18 cellular contexts compared by ENCODE assay signal in the genomic region with DNA sequence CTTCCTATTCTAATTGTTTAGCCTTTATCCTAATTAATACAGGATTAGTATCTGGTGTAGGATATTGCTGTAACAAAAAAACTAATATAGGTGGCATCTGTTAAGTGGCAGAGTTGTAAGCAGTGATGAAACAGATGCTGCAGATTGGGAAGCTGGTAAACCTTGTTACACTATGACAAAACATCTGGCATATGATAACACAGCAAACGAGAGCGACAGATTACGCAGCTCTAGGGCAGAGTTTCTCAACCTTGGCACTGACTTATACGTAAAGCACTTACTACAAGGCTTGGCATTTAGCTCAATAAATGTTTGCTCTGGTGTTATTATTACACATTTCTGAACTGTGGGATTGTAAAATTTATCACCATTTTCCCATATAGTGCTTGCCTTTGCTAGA.
DNase-seq lines count a peak whose midpoint lies in the region; ATAC-seq and TF ChIP-seq lines count a peak whose summit lies in the region.
"Had no signal": no experiment of that assay in that cellular context is flagged by ENCODE, and none has a peak within 500 bp of the region (broad histone marks: within the 10 kb centered on the region; RNA-seq: fewer than 3 reads in every experiment).

No MANE protein-coding gene starts in this region.

- intact Hi-C loops in mammary epithelial cell (cut with micrococcal nuclease) (no loop called here), mucosa of descending colon (cut with DNase I, micrococcal nuclease) (no loop called here)

- POLR2A ChIA-PET in HEK293T (lab: Yijun Ruan, JAX), result no interaction called here

- dilution Hi-C loops in mammary epithelial cell (cut with HindIII; ENCODE audit: low sequenced_read_pairs), result no loop called here

- no peaks in the 10 kb centered on the region for H3K79me2 ChIP-seq in mammary epithelial cell (ENCODE audit: insufficient read depth, low read length)

- H3K4me2 ChIP-seq in mammary epithelial cell (ENCODE audit: insufficient read depth, low read depth, low read length), result no peak overlapping the region

- ATAC-seq in mucosa of descending colon, result peak; percentile 74
- ATAC-seq: activated CD4-positive, CD25-positive, alpha-beta regulatory T cell treated with anti-CD3 and anti-CD28 coated beads, Interleukin-2, amount 50 U/mL, for 24 hours; activated T-cell treated with anti-CD3 and anti-CD28 coated beads, Interleukin-2, amount 50 U/mL, for 4 hours; psoas muscle had no signal

- H3K27me3 ChIP-seq in MG63, result no peaks in the 10 kb centered on the region
- H3K27me3 ChIP-seq in mammary epithelial cell (ENCODE audit: insufficient read depth, low read length), result no peaks in the 10 kb centered on the region

- no peak overlapping the region for H3K9ac ChIP-seq in mammary epithelial cell (ENCODE audit: insufficient read depth, low read length)

- no peak overlapping the region for H2AFZ ChIP-seq in mammary epithelial cell (ENCODE audit: low read depth, low read length)

- in situ Hi-C loops in mammary epithelial cell (cut with MboI; ENCODE audit: low sequenced_read_pairs in 2 of 2), result no loop called here

- BruUV-seq in mammary epithelial cell (replicated peaks; lab: Mats Ljungman, UMichigan), result no TSS peak

- H4K20me1 ChIP-seq in mammary epithelial cell (ENCODE audit: insufficient read depth, low read length), result no peaks in the 10 kb centered on the region

- H3K36me3 ChIP-seq in MG63 (no peaks in the 10 kb centered on the region), mammary epithelial cell (ENCODE audit: insufficient read depth, low read length) (no peaks in the 10 kb centered on the region), mucosa of descending colon (ENCODE audit: low read depth) (no peaks in the 10 kb centered on the region)

- CTCF ChIA-PET in mammary epithelial cell (lab: Charles Lee; ENCODE audit: low non-redundant PET), result no interaction called here
- CTCF ChIA-PET in HEK293T (lab: Yijun Ruan, JAX), result no interaction called here

- H3K4me1 ChIP-seq in mammary epithelial cell (ENCODE audit: insufficient read depth, low read length), result no peaks in the 10 kb centered on the region
- H3K4me1 ChIP-seq in mucosa of descending colon (ENCODE audit: low read depth), result no peaks in the 10 kb centered on the region

- no peak overlapping the region for H3K27ac ChIP-seq in mammary epithelial cell (ENCODE audit: insufficient read depth, low read depth, low read length)
- H3K27ac ChIP-seq: psoas muscle had no signal

- DNase-seq in CMK (ENCODE audit: low read depth) (peak; percentile 34), MG63 (peak; percentile 19), mammary epithelial cell (peak; percentile 48), mucosa of descending colon (no peak), NCI-H2029 treated with DMSO at 0.1 percent for 48 hours (lab: John Stamatoyannopoulos, UW) (no peak), islet precursor cell (no peak), HEK293T (ENCODE audit: extremely low spot score) (no peak)
- DNase-seq in effector CD4-positive, alpha-beta T cell, result no peak
- DNase-seq: activated T-cell treated with anti-CD3 and anti-CD28 coated beads, Interleukin-2, amount 50 U/mL, for 4 hours; CD4-positive, alpha-beta T cell; hypothalamus; midbrain; NCI-H1048; NCI-H526 treated with DMSO at 0.1 percent for 48 hours; psoas muscle; stimulated activated CD4-positive, alpha-beta T cell treated with anti-CD3 and anti-CD28 coated beads, Interleukin-4, amount 100 ng/mL, for 1 hour; stimulated activated naive CD4-positive, alpha-beta T cell treated with Interleukin-2 at 50 U/mL for 16 hours had no signal

- WGBS in mammary epithelial cell (ENCODE audit: low coverage, missing lambda C conversion rate), result 70% methylated on average over 4 of the region's 4 CpGs

- TF ChIP-seq CTCF in mammary epithelial cell (conservative IDR thresholded peaks at IDR 0.05 in 1 of 2, IDR thresholded peaks at IDR 0.05 in 1 of 2; ENCODE audit: extremely low read depth in 1 of 2, insufficient read depth in 1 of 2, low read depth in 1 of 2, low read length in 2 of 2), result no peak
- no peak for TF ChIP-seq CTCF in mucosa of descending colon (IDR thresholded peaks at IDR 0.05)

- H3K9me3 ChIP-seq in MG63 (no peaks in the 10 kb centered on the region), mammary epithelial cell (replicated peaks; ENCODE audit: insufficient read depth, low read length) (no peaks in the 10 kb centered on the region), mucosa of descending colon (no peaks in the 10 kb centered on the region)
- H3K9me3 ChIP-seq: psoas muscle had no signal

- H3K4me3 ChIP-seq in MG63, result no peak overlapping the region
- H3K4me3 ChIP-seq in mammary epithelial cell (replicated peaks in 1 of 3; ENCODE audit: insufficient read depth in 1 of 3, low read depth in 2 of 3, low read length in 3 of 3), result no peak overlapping the region
- H3K4me3 ChIP-seq in mucosa of descending colon, result no peak overlapping the region
- H3K4me3 ChIP-seq: psoas muscle had no signal

TF ChIP-seq in HEK293T, 16 proteins besides CTCF, POLR2A, EP300 and RAD21:
- TF ChIP-seq BHLHE40 (IDR thresholded peaks at IDR 0.05; ENCODE audit: borderline replicate concordance) (no peak), FOXA1 (IDR thresholded peaks at IDR 0.05) (no peak), HDGF (IDR thresholded peaks at IDR 0.05; ENCODE audit: borderline replicate concordance) (no peak), L3MBTL2 (conservative IDR thresholded peaks at IDR 0.05) (no peak), SUZ12 (IDR thresholded peaks at IDR 0.05) (no peak), ELF4 (IDR thresholded peaks at IDR 0.05) (no peak), CTBP1 (IDR thresholded peaks at IDR 0.05; ENCODE audit: borderline replicate concordance) (no peak), ARNT (IDR thresholded peaks at IDR 0.05) (no peak), SP1 (IDR thresholded peaks at IDR 0.05) (no peak), FOXM1 (IDR thresholded peaks at IDR 0.05; ENCODE audit: borderline replicate concordance) (no peak), LEF1 (IDR thresholded peaks at IDR 0.05; ENCODE audit: borderline replicate concordance) (no peak), ZNF384 (IDR thresholded peaks at IDR 0.05) (no peak), FOXK2 (IDR thresholded peaks at IDR 0.05) (no peak), NFRKB (IDR thresholded peaks at IDR 0.05) (no peak), TARDBP (IDR thresholded peaks at IDR 0.05) (no peak)
- TF ChIP-seq, protein P1, sequence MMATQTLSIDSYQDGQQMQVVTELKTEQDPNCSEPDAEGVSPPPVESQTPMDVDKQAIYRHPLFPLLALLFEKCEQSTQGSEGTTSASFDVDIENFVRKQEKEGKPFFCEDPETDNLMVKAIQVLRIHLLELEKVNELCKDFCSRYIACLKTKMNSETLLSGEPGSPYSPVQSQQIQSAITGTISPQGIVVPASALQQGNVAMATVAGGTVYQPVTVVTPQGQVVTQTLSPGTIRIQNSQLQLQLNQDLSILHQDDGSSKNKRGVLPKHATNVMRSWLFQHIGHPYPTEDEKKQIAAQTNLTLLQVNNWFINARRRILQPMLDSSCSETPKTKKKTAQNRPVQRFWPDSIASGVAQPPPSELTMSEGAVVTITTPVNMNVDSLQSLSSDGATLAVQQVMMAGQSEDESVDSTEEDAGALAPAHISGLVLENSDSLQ (IDR thresholded peaks at IDR 0.05), result no peak

Comparison
In these comparisons a context has a peak if more than half of its experiments do, and no peak if none do; other contexts are left out.
1. DNase-seq: peak in CMK (single experiment), MG63 (single experiment) and mammary epithelial cell (single experiment); none in mucosa of descending colon (0 of 3), NCI-H2029 treated with DMSO at 0.1 percent for 48 hours (single experiment), islet precursor cell (single experiment), HEK293T (single experiment) and effector CD4-positive, alpha-beta T cell (single experiment).